ENCODE assay signal across 14 cellular contexts in genomic region chr5:102154291-102154690, GRCh38.
A peak's percentile ranks its signal among the peaks of the same experiment; 100 is the strongest.
DNase-seq lines count a peak whose midpoint lies in the region; ATAC-seq and TF ChIP-seq lines count a peak whose summit lies in the region.
"Had no signal": no experiment of that assay in that cellular context is flagged by ENCODE, and none has a peak within 500 bp of the region (broad histone marks: within the 10 kb centered on the region; RNA-seq: fewer than 3 reads in every experiment).

No MANE protein-coding gene starts in this region.

- no peaks in the 10 kb centered on the region for H3K9me3 Mint-ChIP-seq in activated T-cell treated with anti-CD3 and anti-CD28 coated beads, Interleukin-2, amount 50 U/mL, for 72 hours
- peaks cover 3% of the 10 kb centered on the region for H3K9me3 Mint-ChIP-seq in activated T-helper 17 cell treated with anti-CD3 and anti-CD28 coated beads, Interleukin-2, amount 50 U/mL, for 72 hours
- peaks cover 4% of the 10 kb centered on the region for H3K9me3 Mint-ChIP-seq in progenitor cell of endocrine pancreas (ENCODE audit: low read depth)

- peak overlapping the region; percentile 19 to 67 for H3K4me3 Mint-ChIP-seq in activated T-cell treated with anti-CD3 and anti-CD28 coated beads, Interleukin-2, amount 50 U/mL, for 72 hours
- H3K4me3 Mint-ChIP-seq in activated T-helper 17 cell treated with anti-CD3 and anti-CD28 coated beads, Interleukin-2, amount 50 U/mL, for 72 hours: peak overlapping the region; percentile 16
- peak overlapping the region; percentile 63 for H3K4me3 Mint-ChIP-seq in progenitor cell of endocrine pancreas (ENCODE audit: low read depth)

- no peak for TF ChIP-seq CTCF in progenitor cell of endocrine pancreas (IDR thresholded peaks at IDR 0.05; ENCODE audit: unreplicated experiment)

- ATAC-seq in activated T-cell treated with anti-CD3 and anti-CD28 coated beads, Interleukin-2, amount 50 U/mL, for 72 hours (replicated peaks in 1 of 2): no peak
- ATAC-seq in HG02610 (IDR thresholded peaks at IDR 0.05; ENCODE audit: unreplicated experiment): peak; percentile 9
- ATAC-seq in activated T-helper 17 cell treated with anti-CD3 and anti-CD28 coated beads, Interleukin-2, amount 50 U/mL, for 72 hours (replicated peaks): no peak
- ATAC-seq in HG02981 (IDR thresholded peaks at IDR 0.05; ENCODE audit: unreplicated experiment): no peak
- ATAC-seq: K562 had no signal

- H3K27me3 Mint-ChIP-seq in activated T-cell treated with anti-CD3 and anti-CD28 coated beads, Interleukin-2, amount 50 U/mL, for 72 hours (ENCODE audit: low read depth): no peaks in the 10 kb centered on the region
- no peaks in the 10 kb centered on the region for H3K27me3 Mint-ChIP-seq in activated T-helper 17 cell treated with anti-CD3 and anti-CD28 coated beads, Interleukin-2, amount 50 U/mL, for 72 hours
- H3K27me3 Mint-ChIP-seq in progenitor cell of endocrine pancreas: no peaks in the 10 kb centered on the region

- H3K27ac Mint-ChIP-seq in activated T-cell treated with anti-CD3 and anti-CD28 coated beads, Interleukin-2, amount 50 U/mL, for 72 hours: no peak overlapping the region
- H3K27ac Mint-ChIP-seq in activated T-helper 17 cell treated with anti-CD3 and anti-CD28 coated beads, Interleukin-2, amount 50 U/mL, for 72 hours: no peak overlapping the region
- H3K27ac Mint-ChIP-seq in progenitor cell of endocrine pancreas: no peak overlapping the region

- H3K4me1 Mint-ChIP-seq in activated T-cell treated with anti-CD3 and anti-CD28 coated beads, Interleukin-2, amount 50 U/mL, for 72 hours (ENCODE audit: low read depth): no peaks in the 10 kb centered on the region
- H3K4me1 Mint-ChIP-seq in activated T-helper 17 cell treated with anti-CD3 and anti-CD28 coated beads, Interleukin-2, amount 50 U/mL, for 72 hours: no peaks in the 10 kb centered on the region
- H3K4me1 Mint-ChIP-seq in progenitor cell of endocrine pancreas (ENCODE audit: low read depth): peaks cover 10% of the 10 kb centered on the region

- H3K36me3 Mint-ChIP-seq in activated T-cell treated with anti-CD3 and anti-CD28 coated beads, Interleukin-2, amount 50 U/mL, for 72 hours (ENCODE audit: insufficient read depth in 2 of 2): no peaks in the 10 kb centered on the region
- no peaks in the 10 kb centered on the region for H3K36me3 Mint-ChIP-seq in activated T-helper 17 cell treated with anti-CD3 and anti-CD28 coated beads, Interleukin-2, amount 50 U/mL, for 72 hours (ENCODE audit: low read depth)
- no peaks in the 10 kb centered on the region for H3K36me3 Mint-ChIP-seq in progenitor cell of endocrine pancreas (ENCODE audit: insufficient read depth)

- DNase-seq in activated T-cell treated with anti-CD3 and anti-CD28 coated beads, Interleukin-2, amount 50 U/mL, for 72 hours: no peak
- DNase-seq in activated T-cell treated with anti-CD3 and anti-CD28 coated beads for 4 hours (no peak), progenitor cell of endocrine pancreas (ENCODE audit: low spot score, unreplicated experiment) (no peak), NCI-H2029 (lab: John Stamatoyannopoulos, UW) (no peak), SKM-1 (lab: John Stamatoyannopoulos, UW; ENCODE audit: unreplicated experiment) (no peak)
- DNase-seq: activated CD4-positive, CD25-positive, alpha-beta regulatory T cell treated with anti-CD3 and anti-CD28 coated beads, Interleukin-2, amount 50 U/mL, for 72 hours; adrenal gland; kidney glomerular epithelial cell; NCI-H1092; NCI-H526 treated with DMSO at 0.1 percent for 48 hours had no signal
